In genomic region chr6:130260614-130261241, GRCh38 we compare ENCODE assay signal across 7 cellular contexts. TPM values are rescaled to one million over a fixed set of nuclear protein-coding genes. Genes with fewer than 3 reads are reported as not detected.
A peak's percentile ranks its signal among the peaks of the same experiment; 100 is the strongest.
DNase-seq lines count a peak whose midpoint lies in the region; ATAC-seq and TF ChIP-seq lines count a peak whose summit lies in the region.
"Not testable (repeated sequence)": the region's sequence is repeated elsewhere in the genome, so short reads cannot be mapped to it uniquely, and the experiment has no call there.

No MANE protein-coding gene starts in this region.

- ATAC-seq in GM18505 (IDR thresholded peaks at IDR 0.05; ENCODE audit: unreplicated experiment) (peak; percentile 42), GM19467 (IDR thresholded peaks at IDR 0.05; ENCODE audit: unreplicated experiment) (peak; percentile 45), HG02759 (IDR thresholded peaks at IDR 0.05; ENCODE audit: unreplicated experiment) (peak; percentile 42), HG03175 (IDR thresholded peaks at IDR 0.05; ENCODE audit: unreplicated experiment) (peak; percentile 48)
- not testable (repeated sequence) for ATAC-seq in lower lobe of right lung

- H3K27ac Mint-ChIP-seq in activated T-cell treated with anti-CD3 and anti-CD28 coated beads, Interleukin-2, amount 50 U/mL, for 24 hours = peak overlapping the region; percentile 84

- DNase-seq in activated T-cell treated with anti-CD3 and anti-CD28 coated beads, Interleukin-2, amount 50 U/mL, for 24 hours = peak; percentile 38
- DNase-seq in lower lobe of right lung = not testable (repeated sequence)

- TF ChIP-seq POLR2A in GM18505 (IDR thresholded peaks at IDR 0.05; ENCODE audit: borderline replicate concordance, extremely low read depth, insufficient read depth, insufficient read length) = not testable (repeated sequence)

- H3K4me3 ChIP-seq in OCI-LY1 (ENCODE audit: low read depth, low read length, poor library complexity, severe bottlenecking) (peak overlapping the region; percentile 29), lower lobe of right lung (peak overlapping the region; percentile 6)

- H3K9me3 Mint-ChIP-seq in activated T-cell treated with anti-CD3 and anti-CD28 coated beads, Interleukin-2, amount 50 U/mL, for 24 hours = not testable (repeated sequence)

- not testable (repeated sequence) for H3K27ac ChIP-seq in OCI-LY1 (ENCODE audit: low read depth, low read length, poor library complexity, severe bottlenecking); lower lobe of right lung

- H3K4me1 Mint-ChIP-seq in activated T-cell treated with anti-CD3 and anti-CD28 coated beads, Interleukin-2, amount 50 U/mL, for 24 hours (ENCODE audit: low read depth) = peaks cover 25% of the 10 kb centered on the region

- H3K9me2 ChIP-seq in OCI-LY1 (ENCODE audit: low read depth, low read length) = not testable (repeated sequence)

- H4K20me1 ChIP-seq in OCI-LY1 (ENCODE audit: insufficient read depth, low read length) = not testable (repeated sequence)

- not testable (repeated sequence) for H3K27me3 Mint-ChIP-seq in activated T-cell treated with anti-CD3 and anti-CD28 coated beads, Interleukin-2, amount 50 U/mL, for 24 hours

- not testable (repeated sequence) for H3K36me3 ChIP-seq in OCI-LY1 (ENCODE audit: insufficient read depth, low read length); lower lobe of right lung

- intact Hi-C loops in lower lobe of right lung (cut with DNase I) = not testable (repeated sequence)

- H3K9ac ChIP-seq in OCI-LY1 (ENCODE audit: low read length) = not testable (repeated sequence)

- H2AFZ ChIP-seq in OCI-LY1 (ENCODE audit: low read length) = not testable (repeated sequence)

- TF ChIP-seq CTCF in OCI-LY1 (IDR thresholded peaks at IDR 0.05; ENCODE audit: low read length); lower lobe of right lung (IDR thresholded peaks at IDR 0.05): not testable (repeated sequence)

- not testable (repeated sequence) for H3F3A ChIP-seq in OCI-LY1 (ENCODE audit: insufficient read depth, low read length)

- H3K4me1 ChIP-seq in OCI-LY1 (ENCODE audit: insufficient read depth, low read length, severe bottlenecking); lower lobe of right lung: not testable (repeated sequence)

- H3K4me3 Mint-ChIP-seq in activated T-cell treated with anti-CD3 and anti-CD28 coated beads, Interleukin-2, amount 50 U/mL, for 24 hours = peak overlapping the region; percentile 63

- H3K79me2 ChIP-seq in OCI-LY1 (ENCODE audit: insufficient read depth, low read length) = not testable (repeated sequence)

- H3K27me3 ChIP-seq in OCI-LY1 (ENCODE audit: insufficient read depth, low read length); lower lobe of right lung (ENCODE audit: low read depth): not testable (repeated sequence)

- not testable (repeated sequence) for H3K4me2 ChIP-seq in OCI-LY1 (ENCODE audit: low read length)

- H3K36me3 Mint-ChIP-seq in activated T-cell treated with anti-CD3 and anti-CD28 coated beads, Interleukin-2, amount 50 U/mL, for 24 hours (ENCODE audit: low read depth) = not testable (repeated sequence)

- not testable (repeated sequence) for H3K9me3 ChIP-seq in OCI-LY1 (ENCODE audit: low read length); lower lobe of right lung

RNA-seq across cellular contexts. Expression of gene SAMD3, which starts 38.0 kb away (rescaled TPM):
- total RNA-seq in lower lobe of right lung = 5.5 TPM
